15 cellular contexts compared by ENCODE assay signal in the genomic region with DNA sequence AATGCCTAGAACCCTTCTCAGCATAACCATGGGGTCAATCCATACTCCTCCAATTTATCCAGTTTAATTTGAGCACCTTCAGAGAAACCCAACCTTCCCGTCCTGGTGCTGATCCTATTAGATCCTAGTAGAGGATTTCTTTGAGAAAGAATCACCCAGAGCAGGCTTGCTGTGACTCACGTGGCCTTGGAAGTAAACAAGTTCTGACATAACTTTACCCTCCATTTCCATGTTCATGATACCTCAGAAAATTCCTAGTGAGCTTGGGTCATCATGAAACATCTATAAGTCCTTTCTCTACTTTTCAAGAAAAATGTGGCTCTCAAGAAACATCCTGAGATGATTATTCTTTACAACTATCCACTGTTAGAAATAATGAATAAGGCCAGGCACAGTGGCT.
"Had no signal": no experiment of that assay in that cellular context is flagged by ENCODE, and none has a peak within 500 bp of the region (broad histone marks: within the 10 kb centered on the region; RNA-seq: fewer than 3 reads in every experiment).

No MANE protein-coding gene starts in this region.

- ATAC-seq: heart left ventricle, left ventricle myocardium superior, right lobe of liver had no signal

- H3K4me1 ChIP-seq: heart left ventricle, prostate gland, right lobe of liver had no signal

- H3K4me3 ChIP-seq: heart left ventricle, prostate gland, right lobe of liver had no signal

- H3K36me3 ChIP-seq: heart left ventricle, prostate gland, right lobe of liver had no signal

- DNase-seq: activated CD4-positive, alpha-beta T cell treated with anti-CD3 and anti-CD28 coated beads, Interleukin-2, amount 50 U/mL, for 4 hours; activated CD4-positive, CD25-positive, alpha-beta regulatory T cell treated with anti-CD3 and anti-CD28 coated beads, Interleukin-2, amount 50 U/mL, for 72 hours; activated effector memory CD4-positive, alpha-beta T cell treated with Interleukin-2 at 50 U/mL for 16 hours; activated T-cell treated with anti-CD3 and anti-CD28 coated beads, Interleukin-2, amount 50 U/mL, for 24 hours; amniotic stem cell; cerebellar nuclear complex; dermis blood vessel endothelial cell; heart left ventricle; left ventricle myocardium superior; mesendoderm; occipital lobe; right lobe of liver; stimulated activated naive CD4-positive, alpha-beta T cell; trophoblast cell had no signal

- H3K9me3 ChIP-seq: prostate gland, right lobe of liver had no signal

- H3K27ac ChIP-seq: heart left ventricle, prostate gland, right lobe of liver had no signal

- H3K27me3 ChIP-seq: right lobe of liver had no signal
